In genomic region chr2:62234755-62235655, GRCh38 we compare ENCODE assay signal across 1 cellular context.
TF ChIP-seq lines count a peak whose summit lies in the region.

No MANE protein-coding gene starts in this region.

TF ChIP-seq in GM23338, 12 proteins besides CTCF, POLR2A, EP300 and RAD21 (continued from another document):
- TF ChIP-seq, protein P1, sequence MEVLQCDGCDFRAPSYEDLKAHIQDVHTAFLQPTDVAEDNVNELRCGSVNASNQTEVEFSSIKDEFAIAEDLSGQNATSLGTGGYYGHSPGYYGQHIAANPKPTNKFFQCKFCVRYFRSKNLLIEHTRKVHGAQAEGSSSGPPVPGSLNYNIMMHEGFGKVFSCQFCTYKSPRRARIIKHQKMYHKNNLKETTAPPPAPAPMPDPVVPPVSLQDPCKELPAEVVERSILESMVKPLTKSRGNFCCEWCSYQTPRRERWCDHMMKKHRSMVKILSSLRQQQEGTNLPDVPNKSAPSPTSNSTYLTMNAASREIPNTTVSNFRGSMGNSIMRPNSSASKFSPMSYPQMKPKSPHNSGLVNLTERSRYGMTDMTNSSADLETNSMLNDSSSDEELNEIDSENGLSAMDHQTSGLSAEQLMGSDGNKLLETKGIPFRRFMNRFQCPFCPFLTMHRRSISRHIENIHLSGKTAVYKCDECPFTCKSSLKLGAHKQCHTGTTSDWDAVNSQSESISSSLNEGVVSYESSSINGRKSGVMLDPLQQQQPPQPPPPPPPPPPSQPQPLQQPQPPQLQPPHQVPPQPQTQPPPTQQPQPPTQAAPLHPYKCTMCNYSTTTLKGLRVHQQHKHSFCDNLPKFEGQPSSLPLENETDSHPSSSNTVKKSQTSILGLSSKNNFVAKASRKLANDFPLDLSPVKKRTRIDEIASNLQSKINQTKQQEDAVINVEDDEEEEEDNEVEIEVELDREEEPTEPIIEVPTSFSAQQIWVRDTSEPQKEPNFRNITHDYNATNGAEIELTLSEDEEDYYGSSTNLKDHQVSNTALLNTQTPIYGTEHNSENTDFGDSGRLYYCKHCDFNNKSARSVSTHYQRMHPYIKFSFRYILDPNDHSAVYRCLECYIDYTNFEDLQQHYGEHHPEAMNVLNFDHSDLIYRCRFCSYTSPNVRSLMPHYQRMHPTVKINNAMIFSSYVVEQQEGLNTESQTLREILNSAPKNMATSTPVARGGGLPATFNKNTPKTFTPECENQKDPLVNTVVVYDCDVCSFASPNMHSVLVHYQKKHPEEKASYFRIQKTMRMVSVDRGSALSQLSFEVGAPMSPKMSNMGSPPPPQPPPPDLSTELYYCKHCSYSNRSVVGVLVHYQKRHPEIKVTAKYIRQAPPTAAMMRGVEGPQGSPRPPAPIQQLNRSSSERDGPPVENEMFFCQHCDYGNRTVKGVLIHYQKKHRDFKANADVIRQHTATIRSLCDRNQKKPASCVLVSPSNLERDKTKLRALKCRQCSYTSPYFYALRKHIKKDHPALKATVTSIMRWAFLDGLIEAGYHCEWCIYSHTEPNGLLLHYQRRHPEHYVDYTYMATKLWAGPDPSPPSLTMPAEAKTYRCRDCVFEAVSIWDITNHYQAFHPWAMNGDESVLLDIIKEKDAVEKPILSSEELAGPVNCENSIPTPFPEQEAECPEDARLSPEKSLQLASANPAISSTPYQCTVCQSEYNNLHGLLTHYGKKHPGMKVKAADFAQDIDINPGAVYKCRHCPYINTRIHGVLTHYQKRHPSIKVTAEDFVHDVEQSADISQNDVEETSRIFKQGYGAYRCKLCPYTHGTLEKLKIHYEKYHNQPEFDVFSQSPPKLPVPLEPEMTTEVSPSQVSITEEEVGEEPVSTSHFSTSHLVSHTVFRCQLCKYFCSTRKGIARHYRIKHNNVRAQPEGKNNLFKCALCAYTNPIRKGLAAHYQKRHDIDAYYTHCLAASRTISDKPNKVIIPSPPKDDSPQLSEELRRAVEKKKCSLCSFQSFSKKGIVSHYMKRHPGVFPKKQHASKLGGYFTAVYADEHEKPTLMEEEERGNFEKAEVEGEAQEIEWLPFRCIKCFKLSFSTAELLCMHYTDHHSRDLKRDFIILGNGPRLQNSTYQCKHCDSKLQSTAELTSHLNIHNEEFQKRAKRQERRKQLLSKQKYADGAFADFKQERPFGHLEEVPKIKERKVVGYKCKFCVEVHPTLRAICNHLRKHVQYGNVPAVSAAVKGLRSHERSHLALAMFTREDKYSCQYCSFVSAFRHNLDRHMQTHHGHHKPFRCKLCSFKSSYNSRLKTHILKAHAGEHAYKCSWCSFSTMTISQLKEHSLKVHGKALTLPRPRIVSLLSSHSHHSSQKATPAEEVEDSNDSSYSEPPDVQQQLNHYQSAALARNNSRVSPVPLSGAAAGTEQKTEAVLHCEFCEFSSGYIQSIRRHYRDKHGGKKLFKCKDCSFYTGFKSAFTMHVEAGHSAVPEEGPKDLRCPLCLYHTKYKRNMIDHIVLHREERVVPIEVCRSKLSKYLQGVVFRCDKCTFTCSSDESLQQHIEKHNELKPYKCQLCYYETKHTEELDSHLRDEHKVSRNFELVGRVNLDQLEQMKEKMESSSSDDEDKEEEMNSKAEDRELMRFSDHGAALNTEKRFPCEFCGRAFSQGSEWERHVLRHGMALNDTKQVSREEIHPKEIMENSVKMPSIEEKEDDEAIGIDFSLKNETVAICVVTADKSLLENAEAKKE (CRISPR knock-in tag; IDR thresholded peaks at IDR 0.05), result no peak
- TF ChIP-seq POLR2AphosphoS5 (IDR thresholded peaks at IDR 0.05; ENCODE audit: low read depth) (no peak), REST (IDR thresholded peaks at IDR 0.05; ENCODE audit: unreplicated experiment) (no peak), STAT1 (IDR thresholded peaks at IDR 0.05; ENCODE audit: unreplicated experiment) (no peak), ETS1 (IDR thresholded peaks at IDR 0.05) (no peak)
